ENCODE assay signal across 23 cellular contexts in the genomic region with DNA sequence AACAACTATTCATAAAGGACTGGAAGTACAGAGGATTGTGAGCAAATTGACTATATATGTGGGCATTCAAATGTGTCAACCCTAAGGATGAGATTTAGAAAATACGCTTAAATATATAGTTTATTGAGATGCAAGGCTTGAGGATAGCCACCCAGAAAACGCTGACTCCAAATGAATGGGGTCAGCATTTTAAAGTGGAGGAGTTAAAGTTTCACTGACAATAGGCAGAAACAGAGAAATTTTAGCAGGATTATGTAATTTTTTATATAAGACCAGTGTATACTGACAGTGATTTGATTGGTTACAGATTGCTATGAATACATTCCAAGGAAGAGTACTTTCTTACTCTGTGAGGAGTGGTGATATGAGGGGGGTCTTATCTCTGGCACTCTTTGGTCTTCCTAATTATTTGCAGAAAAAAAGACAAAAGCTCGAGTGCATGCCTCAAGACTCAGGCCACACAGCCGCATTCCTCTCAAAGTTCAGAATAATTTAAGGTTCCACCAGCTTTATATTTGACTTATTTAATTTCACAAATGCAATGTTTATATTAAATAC.
"Had no signal": no experiment of that assay in that cellular context is flagged by ENCODE, and none has a peak within 500 bp of the region (broad histone marks: within the 10 kb centered on the region; RNA-seq: fewer than 3 reads in every experiment).

No MANE protein-coding gene starts in this region.

- H2AFZ ChIP-seq: hepatocyte had no signal

- H3K79me2 ChIP-seq: hepatocyte had no signal

- ATAC-seq: activated CD4-positive, alpha-beta T cell treated with anti-CD3 and anti-CD28 coated beads for 36 hours; activated naive CD4-positive, alpha-beta T cell treated with anti-CD3 and anti-CD28 coated beads, Interleukin-2, amount 50 U/mL, for 72 hours; activated T-helper 17 cell treated with anti-CD3 and anti-CD28 coated beads, Interleukin-2, amount 50 U/mL, for 72 hours; mucosa of descending colon; upper lobe of right lung had no signal

- H3K27me3 ChIP-seq: ascending aorta, foreskin keratinocyte, hepatocyte, spleen, upper lobe of right lung had no signal

- H3K9me3 ChIP-seq: ascending aorta, mucosa of descending colon, spleen, thoracic aorta, upper lobe of right lung had no signal

- DNase-seq: activated B cell treated with CpG ODN at 0.5 μM for 24 hours; activated CD4-positive, alpha-beta T cell treated with anti-CD3 and anti-CD28 coated beads for 36 hours; activated CD4-positive, alpha-beta T cell treated with anti-CD3 and anti-CD28 coated beads, Interleukin-2, amount 50 U/mL, for 4 hours; activated CD8-positive, alpha-beta memory T cell treated with anti-CD3 and anti-CD28 coated beads for 24 hours; activated CD8-positive, alpha-beta memory T cell treated with anti-CD3 and anti-CD28 coated beads, Interleukin-2, amount 50 U/mL, for 4 hours; activated T-cell treated with anti-CD3 and anti-CD28 coated beads, Interleukin-2, amount 50 U/mL, for 24 hours; central memory CD4-positive, alpha-beta T cell; dermis blood vessel endothelial cell; effector CD8-positive, alpha-beta T cell; glutamatergic neuron; mucosa of descending colon; retina; spleen; stimulated activated CD4-positive, alpha-beta T cell treated with anti-CD3 and anti-CD28 coated beads, Interleukin-4, amount 100 ng/mL, for 1 hour; stimulated activated naive CD4-positive, alpha-beta T cell treated with Interleukin-2 at 50 U/mL for 16 hours; T-helper 9 cell; upper lobe of right lung had no signal

- H3K4me1 ChIP-seq: ascending aorta, upper lobe of right lung had no signal

- H3K27ac ChIP-seq: ascending aorta, foreskin keratinocyte, spleen, thoracic aorta, upper lobe of right lung had no signal

- H3K36me3 ChIP-seq: ascending aorta, spleen, thoracic aorta, upper lobe of right lung had no signal

- H3K4me2 ChIP-seq: hepatocyte had no signal

- H3K4me3 ChIP-seq: ascending aorta, hepatocyte, mucosa of descending colon, spleen, thoracic aorta, upper lobe of right lung had no signal
